In genomic region chr10:4255751-4256150, GRCh38 we compare ENCODE assay signal across 26 cellular contexts.
"Had no signal": no experiment of that assay in that cellular context is flagged by ENCODE, and none has a peak within 500 bp of the region (broad histone marks: within the 10 kb centered on the region; RNA-seq: fewer than 3 reads in every experiment).

No MANE protein-coding gene starts in this region.

- ATAC-seq: activated CD4-positive, alpha-beta T cell treated with anti-CD3 and anti-CD28 coated beads for 36 hours; heart right ventricle; left lobe of liver; lower lobe of right lung; naive thymus-derived CD8-positive, alpha-beta T cell; sciatic nerve; stimulated activated naive B cell treated with anti-CD40 and anti-IgM and Interleukin-4, amounts not matched to agents 10 μg/mL and 1 μg/mL and 100 μg/mL, for 72 hours had no signal

- H3K4me3 ChIP-seq: cardiac muscle cell, esophagus squamous epithelium, heart right ventricle, lower lobe of right lung, neural progenitor cell, testis, uterus had no signal

- H3K4me2 ChIP-seq: neural progenitor cell had no signal

- H3K27me3 ChIP-seq: cardiac muscle cell, esophagus squamous epithelium, heart right ventricle, neural progenitor cell, testis, uterus had no signal

- H3K9me3 ChIP-seq: esophagus squamous epithelium, lower lobe of right lung, testis, uterus had no signal

- DNase-seq: activated B cell treated with CpG ODN at 0.5 μM for 24 hours; activated CD4-positive, alpha-beta memory T cell treated with anti-CD3 and anti-CD28 coated beads for 36 hours; activated CD4-positive, alpha-beta T cell treated with anti-CD3 and anti-CD28 coated beads for 36 hours; activated naive CD4-positive, alpha-beta T cell treated with anti-CD3 and anti-CD28 coated beads for 36 hours; activated naive CD8-positive, alpha-beta T cell treated with anti-CD3 and anti-CD28 coated beads, Interleukin-2, amount 10 ng/mL, durations not matched to agents 7 days and 5 days; activated T-cell treated with anti-CD3 and anti-CD28 coated beads, Interleukin-2, amount 50 U/mL, for 48 hours; amniotic stem cell; dermis blood vessel endothelial cell; effector CD8-positive, alpha-beta T cell; esophagus squamous epithelium; heart right ventricle; kidney; lower lobe of right lung; naive thymus-derived CD8-positive, alpha-beta T cell; posterior cingulate gyrus; stimulated activated CD4-positive, alpha-beta T cell treated with anti-CD3 and anti-CD28 coated beads, Interleukin-2, amount 100 ng/mL, for 48 hours; stimulated activated CD8-positive, alpha-beta memory T cell treated with anti-CD3 and anti-CD28 coated beads, Interleukin-4, amount 100 ng/mL, for 48 hours; stimulated activated naive B cell treated with anti-CD40 and anti-IgM and Interleukin-4, amounts not matched to agents 10 μg/mL and 1 μg/mL and 100 μg/mL, for 72 hours; T1000; testis; trophoblast cell; uterus had no signal

- H2AFZ ChIP-seq: neural progenitor cell had no signal

- H3K4me1 ChIP-seq: neural progenitor cell had no signal

- H3K9ac ChIP-seq: neural progenitor cell had no signal

- H3K27ac ChIP-seq: cardiac muscle cell, esophagus squamous epithelium, heart right ventricle, lower lobe of right lung, neural progenitor cell, testis, uterus had no signal

- H3K36me3 ChIP-seq: cardiac muscle cell, esophagus squamous epithelium, heart right ventricle, lower lobe of right lung, neural progenitor cell, uterus had no signal
